ENCODE assay signal across 1 cellular context in genomic region chr1:171344473-171344820, GRCh38.
TF ChIP-seq lines count a peak whose summit lies in the region.

No MANE protein-coding gene starts in this region.

TF ChIP-seq in HepG2, 621 proteins besides CTCF, POLR2A, EP300 and RAD21 (continued from another document and continues in another):
- TF ChIP-seq NR2F2 (IDR thresholded peaks at IDR 0.05; ENCODE audit: borderline replicate concordance, low read depth) (0 out of 2 replicates have a peak, but pooled peaks have one; percentile 25), ZFP36L1 (CRISPR knock-in tag; IDR thresholded peaks at IDR 0.05) (no peak), ASH2L (IDR thresholded peaks at IDR 0.05; ENCODE audit: insufficient read length, low read depth, low read length) (no peak), MTA3 (CRISPR knock-in tag; IDR thresholded peaks at IDR 0.05) (no peak), GMEB1 (CRISPR knock-in tag; IDR thresholded peaks at IDR 0.05; ENCODE audit: borderline replicate concordance) (no peak), HNF4A (CRISPR knock-in tag; IDR thresholded peaks at IDR 0.05) (peak; percentile 96), POLR2G (IDR thresholded peaks at IDR 0.05; ENCODE audit: low read depth, low read length) (no peak), ZFP1 (CRISPR knock-in tag; IDR thresholded peaks at IDR 0.05) (no peak), ZNF713 (CRISPR knock-in tag; IDR thresholded peaks at IDR 0.05) (no peak), XRCC5 (optimal IDR thresholded peaks at IDR 0.05; ENCODE audit: low read length) (no peak), ARHGAP35 (CRISPR knock-in tag; IDR thresholded peaks at IDR 0.05; ENCODE audit: borderline replicate concordance) (no peak), KDM5A (IDR thresholded peaks at IDR 0.05; ENCODE audit: borderline replicate concordance, low read length) (no peak), TARDBP (CRISPR knock-in tag; IDR thresholded peaks at IDR 0.05) (no peak; the same call in 1 of the 2 replicates), MAFG (CRISPR knock-in tag; IDR thresholded peaks at IDR 0.05) (no peak), KLF13 (CRISPR knock-in tag; IDR thresholded peaks at IDR 0.05) (no peak), SIX1 (CRISPR knock-in tag; IDR thresholded peaks at IDR 0.05; ENCODE audit: borderline replicate concordance) (no peak), ZNF619 (CRISPR knock-in tag; IDR thresholded peaks at IDR 0.05) (no peak), MXD4 (CRISPR knock-in tag; IDR thresholded peaks at IDR 0.05) (no peak), ZNF749 (CRISPR knock-in tag; IDR thresholded peaks at IDR 0.05; ENCODE audit: borderline replicate concordance) (no peak), ZNF160 (CRISPR knock-in tag; IDR thresholded peaks at IDR 0.05) (no peak), TEF (CRISPR knock-in tag; IDR thresholded peaks at IDR 0.05) (peak; percentile 77), FOXJ3 (CRISPR knock-in tag; IDR thresholded peaks at IDR 0.05; ENCODE audit: borderline replicate concordance) (no peak), RBAK (CRISPR knock-in tag; IDR thresholded peaks at IDR 0.05) (no peak; the same call in 1 of the 2 replicates), CBX5 (CRISPR knock-in tag; IDR thresholded peaks at IDR 0.05; ENCODE audit: borderline replicate concordance) (no peak), RXRA (CRISPR knock-in tag; IDR thresholded peaks at IDR 0.05) (no peak), MIXL1 (CRISPR knock-in tag; IDR thresholded peaks at IDR 0.05) (peak; percentile 54; the same call in 1 of the 2 replicates), ZFAT (CRISPR knock-in tag; conservative IDR thresholded peaks at IDR 0.05) (no peak), ZFP90 (CRISPR knock-in tag; IDR thresholded peaks at IDR 0.05; ENCODE audit: borderline replicate concordance) (no peak), RERE (CRISPR knock-in tag; IDR thresholded peaks at IDR 0.05; ENCODE audit: low read depth) (no peak), BCL3 (CRISPR knock-in tag; IDR thresholded peaks at IDR 0.05) (no peak), JUND (CRISPR knock-in tag; IDR thresholded peaks at IDR 0.05) (no peak), ZNF550 (CRISPR knock-in tag; IDR thresholded peaks at IDR 0.05; ENCODE audit: borderline replicate concordance) (no peak), ZFP62 (CRISPR knock-in tag; IDR thresholded peaks at IDR 0.05) (no peak), ZNF709 (CRISPR knock-in tag; IDR thresholded peaks at IDR 0.05) (no peak), KLF6 (CRISPR knock-in tag; IDR thresholded peaks at IDR 0.05) (no peak), ARID3A (IDR thresholded peaks at IDR 0.05; ENCODE audit: low read depth, low read length) (peak; percentile 63; the same call in 1 of the 2 replicates), ZBTB25 (CRISPR knock-in tag; IDR thresholded peaks at IDR 0.05) (no peak), MLX (CRISPR knock-in tag; IDR thresholded peaks at IDR 0.05) (no peak), ZNF124 (CRISPR knock-in tag; IDR thresholded peaks at IDR 0.05) (peak; percentile 77; the same call in 1 of the 2 replicates), REPIN1 (CRISPR knock-in tag; IDR thresholded peaks at IDR 0.05; ENCODE audit: borderline replicate concordance, low read depth) (no peak), UBTF (CRISPR knock-in tag; IDR thresholded peaks at IDR 0.05) (no peak), PHF5A (CRISPR knock-in tag; IDR thresholded peaks at IDR 0.05; ENCODE audit: low read depth, unreplicated experiment) (no peak), HOXA9 (CRISPR knock-in tag; IDR thresholded peaks at IDR 0.05; ENCODE audit: borderline replicate concordance) (no peak), KMT2A (CRISPR knock-in tag; IDR thresholded peaks at IDR 0.05) (no peak), THAP8 (CRISPR knock-in tag; IDR thresholded peaks at IDR 0.05; ENCODE audit: borderline replicate concordance) (no peak), SP4 (CRISPR knock-in tag; IDR thresholded peaks at IDR 0.05) (no peak), ZBTB7B (CRISPR knock-in tag; IDR thresholded peaks at IDR 0.05) (no peak), LRRFIP1 (CRISPR knock-in tag; conservative IDR thresholded peaks at IDR 0.05) (no peak), ZNF629 (CRISPR knock-in tag; conservative IDR thresholded peaks at IDR 0.05) (no peak)
